ENCODE assay signal across 13 cellular contexts in genomic region chr12:106582264-106582591, GRCh38. TPM values are rescaled to one million over a fixed set of nuclear protein-coding genes. Genes with fewer than 3 reads are reported as not detected.
DNase-seq lines count a peak whose midpoint lies in the region; ATAC-seq and TF ChIP-seq lines count a peak whose summit lies in the region.
"Had no signal": no experiment of that assay in that cellular context is flagged by ENCODE, and none has a peak within 500 bp of the region (broad histone marks: within the 10 kb centered on the region; RNA-seq: fewer than 3 reads in every experiment).

No MANE protein-coding gene starts in this region.

- peak overlapping the region; percentile 78 for H3K4me3 Mint-ChIP-seq in CD8-positive, alpha-beta T cell
- H3K4me3 Mint-ChIP-seq in H9 (peak overlapping the region; percentile 18 to 79; a peak in 3 of 5 replicates), nephron (peak overlapping the region; percentile 68 to 80 (median 72))

- no peaks in the 10 kb centered on the region for H3K9me3 ChIP-seq in CD8-positive, alpha-beta T cell (ENCODE audit: low read length)
- H3K9me3 ChIP-seq in H9 (ENCODE audit: control insufficient read depth, low read depth, low read length) = no peaks in the 10 kb centered on the region
- H3K9me3 ChIP-seq in ovary = no peaks in the 10 kb centered on the region
- H3K9me3 ChIP-seq: right lobe of liver had no signal

- H2BK15ac ChIP-seq in H9 (ENCODE audit: low read depth, low read length) = no peak overlapping the region

- H3K27ac ChIP-seq in CD8-positive, alpha-beta T cell (ENCODE audit: low read depth, low read length) = no peak overlapping the region
- H3K27ac ChIP-seq in H9 (ENCODE audit: insufficient read length, low read depth, low read length) = no peak overlapping the region
- H3K27ac ChIP-seq in cingulate gyrus (ENCODE audit: low read depth, low read length) = peak overlapping the region; percentile 65
- H3K27ac ChIP-seq in ovary = no peak overlapping the region
- H3K27ac ChIP-seq: right lobe of liver had no signal

- H3K27ac Mint-ChIP-seq in CD8-positive, alpha-beta T cell = no peak overlapping the region
- H3K27ac Mint-ChIP-seq in H9 (0 out of 7 replicates have a peak overlapping the region, but pooled peaks of 1 of the 3 experiments have one; percentile 7), nephron (peak overlapping the region in 1 of 3 experiments; percentile 13)
- H3K27ac Mint-ChIP-seq: CD4-positive, CD25-positive, alpha-beta regulatory T cell had no signal

- H2BK5ac ChIP-seq in H9 (ENCODE audit: insufficient read length, low read length) = no peak overlapping the region

- H2BK20ac ChIP-seq in H9 (ENCODE audit: low read depth, low read length, poor library complexity, severe bottlenecking) = no peak overlapping the region

- no peak overlapping the region for H3K18ac ChIP-seq in H9 (ENCODE audit: insufficient read length, low read depth, low read length)

- no peaks in the 10 kb centered on the region for H3K36me3 Mint-ChIP-seq in CD8-positive, alpha-beta T cell
- H3K36me3 Mint-ChIP-seq in H9 (ENCODE audit: insufficient read depth in 1 of 3, low read depth in 3 of 3) (peaks cover 0 to 3% (median 0%) of the 10 kb centered on the region in 3 experiments; a peak in 3 of 7 replicates), nephron (ENCODE audit: low read depth) (peaks cover 4% of the 10 kb centered on the region)
- H3K36me3 Mint-ChIP-seq: CD4-positive, CD25-positive, alpha-beta regulatory T cell had no signal

- H3K4me3 ChIP-seq in CD8-positive, alpha-beta T cell (ENCODE audit: low read depth, low read length) = no peak overlapping the region
- H3K4me3 ChIP-seq in ovary = no peak overlapping the region
- H3K4me3 ChIP-seq: right lobe of liver had no signal

- H3K9ac ChIP-seq in H9 (ENCODE audit: extremely low read depth, insufficient read length, low read length) = no peak overlapping the region

- H3K4ac ChIP-seq in H9 (ENCODE audit: low read depth, low read length) = no peak overlapping the region

- H3K4me1 ChIP-seq in CD8-positive, alpha-beta T cell (ENCODE audit: insufficient read depth, low read length) = peaks cover 28% of the 10 kb centered on the region
- no peaks in the 10 kb centered on the region; the same call in 1 of the 2 replicates for H3K4me1 ChIP-seq in H9 (ENCODE audit: insufficient read depth, low read length)
- peaks cover 9% of the 10 kb centered on the region for H3K4me1 ChIP-seq in ovary (ENCODE audit: insufficient read depth)

- H4K5ac ChIP-seq in H9 (ENCODE audit: insufficient read length, low read depth, low read length) = no peak overlapping the region

- H3K27me3 Mint-ChIP-seq in CD8-positive, alpha-beta T cell (ENCODE audit: low read depth) = peaks cover 70% of the 10 kb centered on the region
- H3K27me3 Mint-ChIP-seq in H9 (ENCODE audit: low read depth) = peaks cover 95% of the 10 kb centered on the region
- peaks cover 100% of the 10 kb centered on the region for H3K27me3 Mint-ChIP-seq in nephron (ENCODE audit: low read depth)

- no peaks in the 10 kb centered on the region for H3K9me3 Mint-ChIP-seq in CD8-positive, alpha-beta T cell
- H3K9me3 Mint-ChIP-seq in H9 (peaks cover 4 to 20% of the 10 kb centered on the region in 2 experiments; a peak in 3 of 5 replicates), nephron (peaks cover 3% of the 10 kb centered on the region)

- H4K8ac ChIP-seq in H9 (replicated peaks; ENCODE audit: insufficient read length, low read depth, low read length) = no peak overlapping the region

- H3K79me2 ChIP-seq in H9 (ENCODE audit: insufficient read depth, low read length) = no peaks in the 10 kb centered on the region

- no peak for TF ChIP-seq CTCF in CD8-positive, alpha-beta T cell (IDR thresholded peaks at IDR 0.05)
- TF ChIP-seq CTCF in H9 (conservative IDR thresholded peaks at IDR 0.05) (no peak), nephron (IDR thresholded peaks at IDR 0.05; ENCODE audit: unreplicated experiment in 3 of 3) (no peak), ovary (IDR thresholded peaks at IDR 0.05) (no peak)

- no peak for TF ChIP-seq EP300 in ovary (IDR thresholded peaks at IDR 0.05)

- no peaks in the 10 kb centered on the region for H3K79me1 ChIP-seq in H9 (ENCODE audit: insufficient read depth, low read depth, low read length, poor library complexity, severe bottlenecking)

- TF ChIP-seq POLR2A in ovary (IDR thresholded peaks at IDR 0.05) = no peak

- no peak overlapping the region for H2AFZ ChIP-seq in H9 (ENCODE audit: low read length)

- H2BK120ac ChIP-seq in H9 (ENCODE audit: low read depth, low read length, poor library complexity, severe bottlenecking) = no peak overlapping the region

- H3K27me3 ChIP-seq in CD8-positive, alpha-beta T cell (ENCODE audit: insufficient read depth, low read length) = peaks cover 19% of the 10 kb centered on the region
- peaks cover 75% of the 10 kb centered on the region for H3K27me3 ChIP-seq in H9 (ENCODE audit: insufficient read depth, low read length)
- peaks cover 7% of the 10 kb centered on the region for H3K27me3 ChIP-seq in ovary

- no peak overlapping the region for H4K91ac ChIP-seq in H9 (ENCODE audit: insufficient read length, low read depth, low read length)

- H3K4me1 Mint-ChIP-seq in CD8-positive, alpha-beta T cell (ENCODE audit: low read depth) = peaks cover 40% of the 10 kb centered on the region
- peaks cover 38 to 45% of the 10 kb centered on the region in 2 experiments for H3K4me1 Mint-ChIP-seq in H9
- H3K4me1 Mint-ChIP-seq in nephron = peaks cover 39% of the 10 kb centered on the region

- no peak overlapping the region for H2AK5ac ChIP-seq in H9 (ENCODE audit: insufficient read length, low read length)

- no peak overlapping the region for H3K56ac ChIP-seq in H9 (ENCODE audit: insufficient read length, low read depth, low read length)

- no peak overlapping the region for H3K14ac ChIP-seq in H9 (ENCODE audit: insufficient read depth, low read length)

- CTCF ChIA-PET in CD8-positive, alpha-beta T cell (lab: Charles Lee) = no interaction called here

- DNase-seq in CD8-positive, alpha-beta T cell = no peak
- no peak for DNase-seq in H9
- DNase-seq in T-helper 9 cell = no peak
- DNase-seq in ovary = no peak
- DNase-seq: activated gamma-delta T cell; CD4-positive, CD25-positive, alpha-beta regulatory T cell; GF-D8; right lobe of liver had no signal

- peak overlapping the region; percentile 49 for H3K4me2 ChIP-seq in H9 (ENCODE audit: insufficient read depth, insufficient read length, low read length)

- ATAC-seq in CD8-positive, alpha-beta T cell = no peak
- ATAC-seq in GM21528 (IDR thresholded peaks at IDR 0.05; ENCODE audit: low FRiP score, unreplicated experiment) (no peak), GM18517 (IDR thresholded peaks at IDR 0.05; ENCODE audit: unreplicated experiment) (no peak)

- no peak overlapping the region for H3K23ac ChIP-seq in H9 (ENCODE audit: insufficient read length, low read depth, low read length)

- H3K23me2 ChIP-seq in H9 (ENCODE audit: insufficient read length, low read depth, low read length, poor library complexity, severe bottlenecking) = peaks cover 12% of the 10 kb centered on the region

- WGBS in H9 (ENCODE audit: extremely low coverage, insufficient read length, low lambda C conversion rate) = no CpG with 5 or more reads among the region's 16 CpGs
- 3 to 5% (median 5%) methylated on average over 16 of the region's 16 CpGs for WGBS in ovary, 3 donors

- intact Hi-C loops in CD8-positive, alpha-beta T cell (cut with DNase I, micrococcal nuclease) = no loop called here
- intact Hi-C loops in ovary (cut with DNase I) = no loop called here

- H3T11ph ChIP-seq in H9 (ENCODE audit: low read length) = no peak overlapping the region

- H2BK12ac ChIP-seq in H9 (ENCODE audit: insufficient read length, low read depth, low read length) = no peak overlapping the region

- POLR2A ChIA-PET in CD8-positive, alpha-beta T cell (lab: Charles Lee) = no interaction called here

- H4K20me1 ChIP-seq in H9 (ENCODE audit: control insufficient read depth, insufficient read depth, insufficient read length) = no peaks in the 10 kb centered on the region

- H3K36me3 ChIP-seq in CD8-positive, alpha-beta T cell (ENCODE audit: insufficient read depth, low read length) = no peaks in the 10 kb centered on the region
- H3K36me3 ChIP-seq in ovary = no peaks in the 10 kb centered on the region
- H3K36me3 ChIP-seq: right lobe of liver had no signal

RNA-seq across cellular contexts. Expression of gene RFX4, which starts 0.6 kb away (rescaled TPM):
- total RNA-seq in CD8-positive, alpha-beta T cell = not detected
- total RNA-seq in H9 (2021) (0.13 and 0.57 TPM in 2 replicates), ovary (under 1 TPM in 1 of 7 donors, not detected in 6; 0.30 TPM)
- not detected for polyA plus RNA-seq in ovary
- total RNA-seq: CD4-positive, CD25-positive, alpha-beta regulatory T cell; right lobe of liver had no signal
- polyA plus RNA-seq: CD4-positive, CD25-positive, alpha-beta regulatory T cell; keratinocyte had no signal
